20 cellular contexts compared by ENCODE assay signal in the genomic region with DNA sequence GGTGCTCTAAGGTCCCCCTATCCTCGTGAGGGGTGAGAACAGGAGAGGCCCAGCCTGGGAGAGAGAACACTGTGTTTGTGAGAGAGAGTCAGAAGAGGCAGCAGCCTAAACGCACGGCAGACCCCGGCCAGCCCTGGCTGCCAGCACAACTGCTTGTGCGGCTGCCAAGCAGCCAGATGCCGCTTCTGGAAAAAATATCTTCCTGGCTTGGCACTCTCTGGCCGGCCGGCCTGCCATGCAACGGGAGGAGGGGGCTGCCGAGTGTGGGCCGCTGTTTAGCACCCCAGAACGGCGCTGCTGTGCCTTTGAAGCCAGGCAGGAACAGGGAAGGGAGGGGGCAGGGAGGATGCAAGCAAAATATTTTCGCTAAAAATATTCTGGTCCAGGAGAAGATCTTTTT.
A peak's percentile ranks its signal among the peaks of the same experiment; 100 is the strongest.
DNase-seq lines count a peak whose midpoint lies in the region; ATAC-seq, FAIRE-seq and TF ChIP-seq lines count a peak whose summit lies in the region.
"Had no signal": no experiment of that assay in that cellular context is flagged by ENCODE, and none has a peak within 500 bp of the region (broad histone marks: within the 10 kb centered on the region; RNA-seq: fewer than 3 reads in every experiment).

No MANE protein-coding gene starts in this region.

- H3K4me1 ChIP-seq in GM23338 (ENCODE audit: insufficient read depth) = peaks cover 24% of the 10 kb centered on the region
- H3K4me1 ChIP-seq in H1 (replicated peaks in 1 of 4; ENCODE audit: control insufficient read depth in 3 of 4, insufficient read depth in 4 of 4, low read length in 3 of 4) = peaks cover 10 to 32% (median 18%) of the 10 kb centered on the region in 4 experiments
- H3K4me1 ChIP-seq in neural progenitor cell = peaks cover 20% of the 10 kb centered on the region

- POLR2A ChIA-PET in H1 (lab: Charles Lee; ENCODE audit: partially characterized antibody) = interaction anchor here (0.9 kb wide), 1 partner anchor 29 kb away, joined by 3 read pairs; no protein-coding TSS in a partner anchor

- H4K5ac ChIP-seq in H1 (ENCODE audit: insufficient read length, low read depth, low read length) = no peak overlapping the region

- WGBS in H1 (ENCODE audit: extremely low coverage in 1 of 2, insufficient coverage in 1 of 2, insufficient read length in 1 of 2, insufficient replicate concordance in 2 of 2, low coverage in 1 of 2, low lambda C conversion rate in 2 of 2, missing lambda C conversion rate in 1 of 2), 2 experiments = 75% methylated on average over 14 of the region's 14 CpGs; no CpG with 5 or more reads in 1 of the 2 experiments

- H3K36me3 ChIP-seq in GM23338 (ENCODE audit: insufficient read depth) = no peaks in the 10 kb centered on the region
- no peaks in the 10 kb centered on the region for H3K36me3 ChIP-seq in MG63
- H3K36me3 ChIP-seq in H1 (ENCODE audit: control insufficient read depth in 2 of 4, insufficient read depth in 4 of 4, low read length in 3 of 4) = no peaks in the 10 kb centered on the region
- H3K36me3 ChIP-seq in neural progenitor cell = no peaks in the 10 kb centered on the region

- H3K79me1 ChIP-seq in H1 (ENCODE audit: low read depth, low read length) = no peaks in the 10 kb centered on the region

- H3K9ac ChIP-seq in H1 (replicated peaks in 1 of 4; ENCODE audit: extremely low read depth in 1 of 4, low read depth in 3 of 4, low read length in 3 of 4) = no peak overlapping the region
- no peak overlapping the region for H3K9ac ChIP-seq in neural progenitor cell

- no peak for TF ChIP-seq POLR2A in H1 (IDR thresholded peaks at IDR 0.05; ENCODE audit: control extremely low read depth in 1 of 2, low read depth in 2 of 2, low read length in 2 of 2)

- H3K79me2 ChIP-seq in GM23338 (replicated peaks; ENCODE audit: insufficient read depth) = no peaks in the 10 kb centered on the region
- no peaks in the 10 kb centered on the region for H3K79me2 ChIP-seq in H1 (ENCODE audit: control insufficient read depth in 1 of 2, insufficient read depth in 2 of 2, low read length in 2 of 2)
- no peaks in the 10 kb centered on the region for H3K79me2 ChIP-seq in neural progenitor cell (ENCODE audit: low read depth)

- no peak overlapping the region for H3K56ac ChIP-seq in H1 (replicated peaks; ENCODE audit: insufficient read length, low read depth, low read length)

- FAIRE-seq in H1 (lab: Jason Lieb, UNC) = no peak
- FAIRE-seq: GM19239, RCC 7860 had no signal

- H3K27ac Mint-ChIP-seq in GM23338 (no peak overlapping the region), neural progenitor cell (peak overlapping the region; percentile 25)
- H3K27ac Mint-ChIP-seq in activated naive CD8-positive, alpha-beta T cell treated with anti-CD3 and anti-CD28 coated beads for 36 hours = no peak overlapping the region
- H3K27ac Mint-ChIP-seq: activated CD4-positive, alpha-beta T cell treated with anti-CD3 and anti-CD28 coated beads for 36 hours; CD4-positive, alpha-beta T cell; naive thymus-derived CD4-positive, alpha-beta T cell; T-helper 1 cell treated with Interleukin-12 subunit alpha and Interleukin-12 subunit beta and Interleukin-4 antibody, amounts not matched to agents 30 μg/mL and 1 μg/mL, for 36 hours had no signal

- no peak overlapping the region for H3K4me3 ChIP-seq in GM23338
- no peak overlapping the region for H3K4me3 ChIP-seq in MG63
- H3K4me3 ChIP-seq in H1 (ENCODE audit: extremely low read depth in 1 of 4, insufficient read depth in 2 of 4, low read depth in 3 of 4, low read length in 4 of 4) = no peak overlapping the region
- no peak overlapping the region for H3K4me3 ChIP-seq in neural progenitor cell

- peak overlapping the region; percentile 80; the same call in 1 of the 2 replicates for H2BK12ac ChIP-seq in H1 (ENCODE audit: low read depth, low read length)

- H3K23me2 ChIP-seq in H1 (ENCODE audit: low read depth, low read length) = peaks cover 3% of the 10 kb centered on the region; the same call in 1 of the 2 replicates

- H2BK15ac ChIP-seq in H1 (ENCODE audit: low read length) = no peak overlapping the region; the same call in 1 of the 2 replicates

- H3K23ac ChIP-seq in H1 (ENCODE audit: insufficient read length) = no peak overlapping the region

- TF ChIP-seq CTCF in GM23338 (conservative IDR thresholded peaks at IDR 0.05; ENCODE audit: low read depth in 2 of 2) = no peak
- TF ChIP-seq CTCF in H1 (IDR thresholded peaks at IDR 0.05; ENCODE audit: control extremely low read depth in 1 of 3, insufficient read depth in 1 of 3, low read depth in 1 of 3, low read length in 3 of 3) = no peak
- TF ChIP-seq CTCF in neural progenitor cell (IDR thresholded peaks at IDR 0.05) = no peak

- no peak overlapping the region for H3K4ac ChIP-seq in H1 (replicated peaks; ENCODE audit: insufficient read length, low read depth, low read length)

- no peak overlapping the region for H2BK20ac ChIP-seq in H1 (ENCODE audit: low read length)

- H3K9me3 ChIP-seq in MG63 (no peaks in the 10 kb centered on the region), H1 (ENCODE audit: insufficient read depth in 2 of 2, low read depth in 1 of 2, low read length in 1 of 2) (no peaks in the 10 kb centered on the region), neural progenitor cell (ENCODE audit: low read depth) (no peaks in the 10 kb centered on the region)

- H2AK5ac ChIP-seq in H1 (ENCODE audit: low read depth, low read length) = no peak overlapping the region

- H2BK5ac ChIP-seq in H1 (ENCODE audit: low read depth, low read length) = no peak overlapping the region

- H3F3A ChIP-seq in GM23338 (replicated peaks; ENCODE audit: low read depth) (no peaks in the 10 kb centered on the region), neural progenitor cell (ENCODE audit: low read depth) (peaks cover 9% of the 10 kb centered on the region)

- H3K4me2 ChIP-seq in GM23338 = no peak overlapping the region
- no peak overlapping the region for H3K4me2 ChIP-seq in H1 (ENCODE audit: insufficient read depth in 1 of 2, low read depth in 2 of 2, low read length in 2 of 2)
- H3K4me2 ChIP-seq in neural progenitor cell = no peak overlapping the region

- H4K8ac ChIP-seq in H1 (ENCODE audit: extremely low read depth, insufficient read depth, low read length) = peak overlapping the region; percentile 16; the same call in 1 of the 2 replicates

- no peaks in the 10 kb centered on the region for H4K20me1 ChIP-seq in GM23338 (replicated peaks; ENCODE audit: insufficient read depth)
- H4K20me1 ChIP-seq in H1 (replicated peaks in 1 of 2; ENCODE audit: control insufficient read depth in 1 of 2, insufficient read depth in 2 of 2, low read length in 2 of 2) = no peaks in the 10 kb centered on the region
- no peaks in the 10 kb centered on the region for H4K20me1 ChIP-seq in neural progenitor cell (ENCODE audit: low read depth)

- DNase-seq in GM23338 (ENCODE audit: low spot score) (no peak), MG63 (peak; percentile 75), H1 (ENCODE audit: low read depth in 1 of 2, low spot score in 2 of 2) (no peak), neural progenitor cell (ENCODE audit: low spot score) (no peak), NCI-H1417 treated with DMSO at 0.1 percent for 48 hours (lab: John Stamatoyannopoulos, UW) (no peak), NCI-H2107 (lab: John Stamatoyannopoulos, UW) (no peak)
- no peak for DNase-seq in activated naive CD8-positive, alpha-beta T cell treated with anti-CD3 and anti-CD28 coated beads for 36 hours
- DNase-seq: activated CD4-positive, alpha-beta T cell treated with anti-CD3 and anti-CD28 coated beads for 36 hours; activated gamma-delta T cell treated with Interleukin-2 at 50 U/mL for 16 hours; CD4-positive, alpha-beta T cell; dermis blood vessel endothelial cell; mesendoderm; naive thymus-derived CD4-positive, alpha-beta T cell; NCI-H1417; NCI-H526; stimulated activated CD4-positive, alpha-beta T cell treated with anti-CD3 and anti-CD28 coated beads, Interleukin-4, amount 100 ng/mL, for 4 hours; stimulated activated naive CD8-positive, alpha-beta T cell treated with anti-CD3 and anti-CD28 coated beads, Interleukin-15, Interleukin-2, amounts not matched to agents 100 U/mL and 50 U/mL, for 24 hours had no signal

- H3K4me3 Mint-ChIP-seq in GM23338 (no peak overlapping the region), neural progenitor cell (no peak overlapping the region)
- no peak overlapping the region for H3K4me3 Mint-ChIP-seq in activated naive CD8-positive, alpha-beta T cell treated with anti-CD3 and anti-CD28 coated beads for 36 hours
- H3K4me3 Mint-ChIP-seq: activated CD4-positive, alpha-beta T cell treated with anti-CD3 and anti-CD28 coated beads for 36 hours; CD4-positive, alpha-beta T cell; naive thymus-derived CD4-positive, alpha-beta T cell; T-helper 1 cell treated with Interleukin-12 subunit alpha and Interleukin-12 subunit beta and Interleukin-4 antibody, amounts not matched to agents 30 μg/mL and 1 μg/mL, for 36 hours had no signal

- H4K91ac ChIP-seq in H1 (replicated peaks; ENCODE audit: insufficient read length, low read length) = peak overlapping the region; percentile 56

- H3K27me3 Mint-ChIP-seq in GM23338 (ENCODE audit: insufficient read depth, low read depth, poor library complexity) (peaks cover 26% of the 10 kb centered on the region), neural progenitor cell (ENCODE audit: insufficient read depth, low read depth) (peaks cover 16% of the 10 kb centered on the region)
- H3K27me3 Mint-ChIP-seq in activated naive CD8-positive, alpha-beta T cell treated with anti-CD3 and anti-CD28 coated beads for 36 hours = no peaks in the 10 kb centered on the region
- H3K27me3 Mint-ChIP-seq: activated CD4-positive, alpha-beta T cell treated with anti-CD3 and anti-CD28 coated beads for 36 hours; CD4-positive, alpha-beta T cell had no signal

- TF ChIP-seq EP300 in H1 (IDR thresholded peaks at IDR 0.05; ENCODE audit: borderline replicate concordance in 1 of 2, low read depth in 2 of 2, low read length in 2 of 2) = no peak

- no peak overlapping the region for H3K27ac ChIP-seq in GM23338 (ENCODE audit: low read depth)
- no peak overlapping the region for H3K27ac ChIP-seq in H1 (ENCODE audit: low read depth, low read length)
- no peak overlapping the region for H3K27ac ChIP-seq in neural progenitor cell

- H3K36me3 Mint-ChIP-seq in GM23338 (ENCODE audit: low read depth) (no peaks in the 10 kb centered on the region), neural progenitor cell (no peaks in the 10 kb centered on the region)
- H3K36me3 Mint-ChIP-seq in activated naive CD8-positive, alpha-beta T cell treated with anti-CD3 and anti-CD28 coated beads for 36 hours = no peaks in the 10 kb centered on the region
- H3K36me3 Mint-ChIP-seq: naive thymus-derived CD4-positive, alpha-beta T cell had no signal

- H2AFZ ChIP-seq in GM23338 = peak overlapping the region; percentile 38
- H2AFZ ChIP-seq in H1 (ENCODE audit: low read length) = no peak overlapping the region
- H2AFZ ChIP-seq in neural progenitor cell (replicated peaks) = no peak overlapping the region

- no peaks in the 10 kb centered on the region for H3K27me3 ChIP-seq in GM23338 (ENCODE audit: insufficient read depth)
- no peaks in the 10 kb centered on the region for H3K27me3 ChIP-seq in MG63
- peaks cover 0 to 6% (median under 1%) of the 10 kb centered on the region in 4 experiments; a peak in 3 of 7 replicates for H3K27me3 ChIP-seq in H1 (replicated peaks in 1 of 4; ENCODE audit: control insufficient read depth in 3 of 4, extremely low read depth in 1 of 4, insufficient read depth in 3 of 4, low read length in 3 of 4)
- H3K27me3 ChIP-seq in neural progenitor cell = no peaks in the 10 kb centered on the region

- no peak for TF ChIP-seq RAD21 in H1 (IDR thresholded peaks at IDR 0.05 in 1 of 2, conservative IDR thresholded peaks at IDR 0.05 in 1 of 2; ENCODE audit: low read depth in 2 of 2, low read length in 2 of 2)

- peaks cover 5% of the 10 kb centered on the region; the same call in 1 of the 2 replicates for H3K9me2 ChIP-seq in GM23338 (ENCODE audit: insufficient read depth)

- H3K14ac ChIP-seq in H1 (ENCODE audit: insufficient read length) = no peak overlapping the region

- no peak overlapping the region; the same call in 1 of the 2 replicates for H3K18ac ChIP-seq in H1 (ENCODE audit: extremely low read depth, low read length)

- H3K4me1 Mint-ChIP-seq in GM23338 = peaks cover 35% of the 10 kb centered on the region
- H3K4me1 Mint-ChIP-seq in neural progenitor cell = peaks cover 41% of the 10 kb centered on the region
- H3K4me1 Mint-ChIP-seq in activated naive CD8-positive, alpha-beta T cell treated with anti-CD3 and anti-CD28 coated beads for 36 hours = no peaks in the 10 kb centered on the region
- H3K4me1 Mint-ChIP-seq: activated CD4-positive, alpha-beta T cell treated with anti-CD3 and anti-CD28 coated beads for 36 hours had no signal

- CTCF ChIA-PET in H1 (lab: Charles Lee; ENCODE audit: partially characterized antibody) = interaction anchor here (1.2 to 3.6 kb wide), 2 partner anchors 18 to 40 kb away, joined by 3 to 17 read pairs; no protein-coding TSS in a partner anchor

- no peak for ATAC-seq in GM23338
- ATAC-seq: activated CD4-positive, alpha-beta T cell treated with anti-CD3 and anti-CD28 coated beads for 36 hours; naive thymus-derived CD4-positive, alpha-beta T cell; stimulated activated naive CD8-positive, alpha-beta T cell treated with anti-CD3 and anti-CD28 coated beads, Interleukin-15, Interleukin-2, amounts not matched to agents 100 U/mL and 50 U/mL, for 24 hours had no signal

- no peak overlapping the region for H2BK120ac ChIP-seq in H1 (replicated peaks; ENCODE audit: low read depth, low read length)

- H3K9me3 Mint-ChIP-seq in GM23338 = no peaks in the 10 kb centered on the region
- H3K9me3 Mint-ChIP-seq in neural progenitor cell = no peaks in the 10 kb centered on the region
- no peaks in the 10 kb centered on the region for H3K9me3 Mint-ChIP-seq in activated naive CD8-positive, alpha-beta T cell treated with anti-CD3 and anti-CD28 coated beads for 36 hours
- H3K9me3 Mint-ChIP-seq: CD4-positive, alpha-beta T cell; naive thymus-derived CD4-positive, alpha-beta T cell; T-helper 1 cell treated with Interleukin-12 subunit alpha and Interleukin-12 subunit beta and Interleukin-4 antibody, amounts not matched to agents 30 μg/mL and 1 μg/mL, for 36 hours had no signal
